26 cellular contexts compared by ENCODE assay signal in the genomic region with DNA sequence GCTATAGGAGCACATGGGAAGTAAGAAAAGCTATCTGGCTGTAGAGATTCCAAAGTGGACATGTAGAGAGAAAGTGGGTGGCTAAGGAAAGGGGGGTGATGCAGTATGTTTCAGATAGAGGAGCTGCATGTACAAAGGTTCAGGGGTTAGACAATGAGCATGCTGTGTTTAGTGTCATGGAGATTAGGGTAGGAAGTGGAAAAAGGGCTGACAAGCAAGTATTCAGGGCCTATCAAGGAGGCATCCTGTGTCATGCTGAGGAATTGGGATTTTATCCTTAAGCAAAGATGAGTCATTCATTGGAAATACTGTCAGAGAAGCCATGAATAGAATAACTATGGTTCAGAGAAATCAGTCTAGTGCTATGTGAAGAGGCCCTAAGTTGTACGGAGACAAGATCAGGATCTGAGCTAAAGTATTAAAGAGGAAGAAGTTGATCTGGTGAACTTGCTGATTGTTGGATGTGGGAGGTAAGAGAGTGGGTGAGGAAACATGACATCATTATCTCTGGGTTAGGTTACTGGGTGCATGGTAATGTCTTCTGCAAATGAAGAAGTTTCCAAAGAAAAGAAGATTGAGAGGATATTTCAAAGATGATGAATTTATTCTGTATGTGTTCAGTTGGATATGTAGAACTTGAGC.
DNase-seq lines count a peak whose midpoint lies in the region; ATAC-seq, FAIRE-seq and TF ChIP-seq lines count a peak whose summit lies in the region.
"Had no signal": no experiment of that assay in that cellular context is flagged by ENCODE, and none has a peak within 500 bp of the region (broad histone marks: within the 10 kb centered on the region; RNA-seq: fewer than 3 reads in every experiment).

No MANE protein-coding gene starts in this region.

- H3K9ac ChIP-seq in astrocyte (ENCODE audit: low read length), result no peak overlapping the region

- no peak overlapping the region for H2AFZ ChIP-seq in astrocyte (ENCODE audit: low read depth, low read length)
- H2AFZ ChIP-seq: PC-9 had no signal

- no peaks in the 10 kb centered on the region for H3K79me2 ChIP-seq in astrocyte (ENCODE audit: insufficient read depth, low read length)

- H3K36me3 Mint-ChIP-seq in astrocyte (ENCODE audit: low read depth, unreplicated experiment) (no peaks in the 10 kb centered on the region), glutamatergic neuron (ENCODE audit: unreplicated experiment) (peaks cover 10% of the 10 kb centered on the region), T-helper 17 cell (ENCODE audit: low read depth) (no peaks in the 10 kb centered on the region)
- H3K36me3 Mint-ChIP-seq in activated T-cell treated with anti-CD3 and anti-CD28 coated beads, Interleukin-2, amount 50 U/mL, for 4 hours (ENCODE audit: insufficient read depth), result no peaks in the 10 kb centered on the region

- H3K4me1 Mint-ChIP-seq in astrocyte (ENCODE audit: low read depth, unreplicated experiment), result peaks cover 6% of the 10 kb centered on the region
- peaks cover 17% of the 10 kb centered on the region for H3K4me1 Mint-ChIP-seq in glutamatergic neuron (ENCODE audit: low read depth, unreplicated experiment)
- no peaks in the 10 kb centered on the region for H3K4me1 Mint-ChIP-seq in T-helper 17 cell
- H3K4me1 Mint-ChIP-seq in activated T-cell treated with anti-CD3 and anti-CD28 coated beads, Interleukin-2, amount 50 U/mL, for 4 hours (ENCODE audit: low read depth), result no peaks in the 10 kb centered on the region
- H3K4me1 Mint-ChIP-seq: activated CD4-positive, alpha-beta memory T cell treated with anti-CD3 and anti-CD28 coated beads, Interleukin-2, amount 10 ng/mL, durations not matched to agents 7 days and 5 days; central memory CD8-positive, alpha-beta T cell; stimulated activated naive CD8-positive, alpha-beta T cell treated with anti-CD3 and anti-CD28 coated beads, Interleukin-15, amount 100 ng/mL, for 72 hours had no signal

- no peak overlapping the region for H3K27ac ChIP-seq in astrocyte (ENCODE audit: low read depth, low read length)
- H3K27ac ChIP-seq: 22Rv1, PC-9, psoas muscle had no signal

- no peak overlapping the region for H3K4me3 ChIP-seq in astrocyte (ENCODE audit: insufficient read depth, low read depth, low read length)
- H3K4me3 ChIP-seq: MG63, PC-9, psoas muscle, smooth muscle cell had no signal

- TF ChIP-seq CTCF in astrocyte (IDR thresholded peaks at IDR 0.05; ENCODE audit: insufficient read depth, low read depth, low read length) (no peak), glutamatergic neuron (IDR thresholded peaks at IDR 0.05; ENCODE audit: partially characterized antibody, unreplicated experiment) (no peak)

- no peak overlapping the region for H3K4me3 Mint-ChIP-seq in astrocyte (ENCODE audit: unreplicated experiment)
- H3K4me3 Mint-ChIP-seq in glutamatergic neuron (ENCODE audit: unreplicated experiment), result no peak overlapping the region
- H3K4me3 Mint-ChIP-seq in T-helper 17 cell, result no peak overlapping the region
- no peak overlapping the region for H3K4me3 Mint-ChIP-seq in activated T-cell treated with anti-CD3 and anti-CD28 coated beads, Interleukin-2, amount 50 U/mL, for 4 hours
- H3K4me3 Mint-ChIP-seq: activated CD4-positive, alpha-beta memory T cell treated with anti-CD3 and anti-CD28 coated beads, Interleukin-2, amount 10 ng/mL, durations not matched to agents 7 days and 5 days; central memory CD8-positive, alpha-beta T cell; stimulated activated naive CD8-positive, alpha-beta T cell treated with anti-CD3 and anti-CD28 coated beads, Interleukin-15, amount 100 ng/mL, for 72 hours had no signal

- no peaks in the 10 kb centered on the region for H3K9me3 ChIP-seq in astrocyte (ENCODE audit: insufficient read depth, low read depth, low read length)
- H3K9me3 ChIP-seq in T-helper 17 cell (ENCODE audit: control insufficient read depth, low read length, poor library complexity, severe bottlenecking), result no peaks in the 10 kb centered on the region
- H3K9me3 ChIP-seq: MG63, psoas muscle had no signal

- H4K20me1 ChIP-seq in astrocyte (ENCODE audit: insufficient read depth, low read length), result no peaks in the 10 kb centered on the region

- no peak for ATAC-seq in T-helper 17 cell
- no peak for ATAC-seq in activated T-cell treated with anti-CD3 and anti-CD28 coated beads, Interleukin-2, amount 50 U/mL, for 4 hours
- ATAC-seq: esophagus mucosa; psoas muscle; stimulated activated naive CD8-positive, alpha-beta T cell treated with anti-CD3 and anti-CD28 coated beads, Interleukin-15, amount 100 ng/mL, for 72 hours had no signal

- H3K27me3 Mint-ChIP-seq in astrocyte (ENCODE audit: low read depth, unreplicated experiment), result peaks cover 2% of the 10 kb centered on the region
- peaks cover 2% of the 10 kb centered on the region for H3K27me3 Mint-ChIP-seq in glutamatergic neuron (ENCODE audit: unreplicated experiment)
- peaks cover 5% of the 10 kb centered on the region for H3K27me3 Mint-ChIP-seq in T-helper 17 cell
- no peaks in the 10 kb centered on the region for H3K27me3 Mint-ChIP-seq in activated T-cell treated with anti-CD3 and anti-CD28 coated beads, Interleukin-2, amount 50 U/mL, for 4 hours (ENCODE audit: low read depth)
- H3K27me3 Mint-ChIP-seq: activated CD4-positive, alpha-beta memory T cell treated with anti-CD3 and anti-CD28 coated beads, Interleukin-2, amount 10 ng/mL, durations not matched to agents 7 days and 5 days; central memory CD8-positive, alpha-beta T cell; stimulated activated naive CD8-positive, alpha-beta T cell treated with anti-CD3 and anti-CD28 coated beads, Interleukin-15, amount 100 ng/mL, for 72 hours had no signal

- H3K9me3 Mint-ChIP-seq in astrocyte (ENCODE audit: unreplicated experiment) (peaks cover 5% of the 10 kb centered on the region), glutamatergic neuron (ENCODE audit: unreplicated experiment) (peaks cover 2% of the 10 kb centered on the region)
- H3K9me3 Mint-ChIP-seq in activated T-cell treated with anti-CD3 and anti-CD28 coated beads, Interleukin-2, amount 50 U/mL, for 4 hours, result no peaks in the 10 kb centered on the region
- H3K9me3 Mint-ChIP-seq: activated CD4-positive, alpha-beta memory T cell treated with anti-CD3 and anti-CD28 coated beads, Interleukin-2, amount 10 ng/mL, durations not matched to agents 7 days and 5 days had no signal

- CTCF ChIA-PET in HEK293T (lab: Yijun Ruan, JAX), result no interaction called here

- DNase-seq in DMS53 (lab: John Stamatoyannopoulos, UW) (peak; percentile 2), DMS53 treated with DMSO at 0.1 percent for 48 hours (lab: John Stamatoyannopoulos, UW; ENCODE audit: unreplicated experiment) (no peak), astrocyte (ENCODE audit: low read depth) (peak; percentile 22), glutamatergic neuron (no peak), T-helper 17 cell (no peak), HEK293T (ENCODE audit: extremely low spot score) (no peak)
- no peak for DNase-seq in activated T-cell treated with anti-CD3 and anti-CD28 coated beads, Interleukin-2, amount 50 U/mL, for 48 hours
- DNase-seq in activated T-cell treated with anti-CD3 and anti-CD28 coated beads, Interleukin-2, amount 50 U/mL, for 4 hours, result no peak
- DNase-seq: activated CD4-positive, alpha-beta memory T cell treated with anti-CD3 and anti-CD28 coated beads, Interleukin-2, amount 10 ng/mL, durations not matched to agents 7 days and 5 days; activated CD4-positive, CD25-positive, alpha-beta regulatory T cell; activated naive CD4-positive, alpha-beta T cell treated with Interleukin-2 at 50 U/mL for 16 hours; amniotic stem cell; effector CD4-positive, alpha-beta T cell; MG63; NCI-H146; NCI-H2171; NCI-H774; PC-9; psoas muscle; stimulated activated CD4-positive, alpha-beta T cell treated with anti-CD3 and anti-CD28 coated beads, Interleukin-4, amount 100 ng/mL, for 1 hour; stimulated activated naive CD8-positive, alpha-beta T cell treated with anti-CD3 and anti-CD28 coated beads, Interleukin-15, amount 100 ng/mL, for 72 hours; trophoblast cell had no signal

- no peaks in the 10 kb centered on the region for H3K4me1 ChIP-seq in astrocyte (ENCODE audit: insufficient read depth, low read length)
- H3K4me1 ChIP-seq: psoas muscle had no signal

- peaks cover 4% of the 10 kb centered on the region for H3K27me3 ChIP-seq in astrocyte (ENCODE audit: insufficient read depth, low read length)
- H3K27me3 ChIP-seq: MG63 had no signal

- H3K27ac Mint-ChIP-seq in astrocyte (ENCODE audit: unreplicated experiment) (no peak overlapping the region), glutamatergic neuron (ENCODE audit: unreplicated experiment) (peak overlapping the region; percentile 39), T-helper 17 cell (no peak overlapping the region)
- H3K27ac Mint-ChIP-seq: activated CD4-positive, alpha-beta memory T cell treated with anti-CD3 and anti-CD28 coated beads, Interleukin-2, amount 10 ng/mL, durations not matched to agents 7 days and 5 days; stimulated activated naive CD8-positive, alpha-beta T cell treated with anti-CD3 and anti-CD28 coated beads, Interleukin-15, amount 100 ng/mL, for 72 hours had no signal

- FAIRE-seq in astrocyte (lab: Jason Lieb, UNC), result no peak

- no peak overlapping the region for H3K4me2 ChIP-seq in astrocyte (ENCODE audit: low read length)
- H3K4me2 ChIP-seq: PC-9, smooth muscle cell had no signal

- POLR2A ChIA-PET in HEK293T (lab: Yijun Ruan, JAX), result no interaction called here

- H3K36me3 ChIP-seq in astrocyte (ENCODE audit: insufficient read depth, low read length), result no peaks in the 10 kb centered on the region
- H3K36me3 ChIP-seq: MG63 had no signal

TF ChIP-seq in HEK293T, 16 proteins besides CTCF, POLR2A, EP300 and RAD21:
- TF ChIP-seq HDGF (IDR thresholded peaks at IDR 0.05; ENCODE audit: borderline replicate concordance) (no peak), BHLHE40 (IDR thresholded peaks at IDR 0.05; ENCODE audit: borderline replicate concordance) (no peak), LEF1 (IDR thresholded peaks at IDR 0.05; ENCODE audit: borderline replicate concordance) (no peak), FOXK2 (IDR thresholded peaks at IDR 0.05) (no peak), FOXA1 (IDR thresholded peaks at IDR 0.05) (no peak), ELF4 (IDR thresholded peaks at IDR 0.05) (no peak)

Comparison
In these comparisons a context has a peak if more than half of its experiments do, and no peak if none do; other contexts are left out.
1. DNase-seq: peak in DMS53 (single experiment) and astrocyte (single experiment); none in DMS53 treated with DMSO at 0.1 percent for 48 hours (single experiment), glutamatergic neuron (single experiment), activated T-cell treated with anti-CD3 and anti-CD28 coated beads, Interleukin-2, amount 50 U/mL, for 48 hours (0 of 2), T-helper 17 cell (0 of 3), activated T-cell treated with anti-CD3 and anti-CD28 coated beads, Interleukin-2, amount 50 U/mL, for 4 hours (single experiment) and HEK293T (single experiment).